ENCODE assay signal across 24 cellular contexts in the genomic region with DNA sequence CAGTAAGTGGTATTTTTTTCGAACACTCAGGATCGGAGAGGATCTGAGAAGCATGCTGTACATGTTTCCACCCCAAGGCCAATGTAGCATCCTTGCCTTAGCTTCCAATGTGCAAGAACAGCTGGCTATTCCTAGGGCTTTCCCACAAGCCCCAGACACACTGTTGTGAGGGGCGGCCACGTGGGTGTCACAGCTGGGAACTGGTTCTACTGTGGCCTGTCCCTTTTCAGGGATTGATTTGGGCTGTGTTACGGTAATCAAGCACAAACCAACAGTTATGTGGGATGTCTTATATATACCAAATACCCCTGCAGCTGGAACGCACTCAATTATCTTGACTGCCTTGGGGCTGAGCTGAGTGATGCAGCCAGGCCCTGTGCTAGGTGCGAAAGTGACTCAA.
DNase-seq lines count a peak whose midpoint lies in the region; ATAC-seq and TF ChIP-seq lines count a peak whose summit lies in the region.
"Had no signal": no experiment of that assay in that cellular context is flagged by ENCODE, and none has a peak within 500 bp of the region (broad histone marks: within the 10 kb centered on the region; RNA-seq: fewer than 3 reads in every experiment).

No MANE protein-coding gene starts in this region.

- H3K27me3 ChIP-seq in HL-60 (ENCODE audit: insufficient read depth, poor library complexity, severe bottlenecking) (no peaks in the 10 kb centered on the region), SJCRH30 (no peaks in the 10 kb centered on the region)

- no peaks in the 10 kb centered on the region for H3K9me3 Mint-ChIP-seq in naive B cell
- peaks cover 0 to 1% of the 10 kb centered on the region in 2 donors for H3K9me3 Mint-ChIP-seq in stimulated activated naive B cell treated with anti-CD40 and anti-IgM and Interleukin-4, amounts not matched to agents 10 μg/mL and 1 μg/mL and 100 μg/mL, for 72 hours

- H3K36me3 ChIP-seq in SJCRH30: no peaks in the 10 kb centered on the region
- H3K36me3 ChIP-seq: MG63 had no signal

- H3K27ac ChIP-seq in HL-60 (replicated peaks) (peak overlapping the region; percentile 88), SJCRH30 (peak overlapping the region; percentile 45)
- H3K27ac ChIP-seq: A549, C4-2B had no signal

- H3K9me3 ChIP-seq in SJCRH30 (replicated peaks): peaks cover 2% of the 10 kb centered on the region; the same call in 1 of the 2 replicates
- H3K9me3 ChIP-seq: A549, Caco-2, MG63, SK-N-SH had no signal

- no peak for ATAC-seq in naive B cell (ENCODE audit: low read depth in 2 of 2)
- no peak for ATAC-seq in stimulated activated naive B cell treated with anti-CD40 and anti-IgM and Interleukin-4, amounts not matched to agents 10 μg/mL and 1 μg/mL and 100 μg/mL, for 72 hours (replicated peaks)
- no peak for ATAC-seq in HG03135 (IDR thresholded peaks at IDR 0.05; ENCODE audit: unreplicated experiment)
- ATAC-seq: A549; CD8-positive, alpha-beta T cell; Panc1 had no signal

- no peak for TF ChIP-seq CTCF in HL-60 (IDR thresholded peaks at IDR 0.05; ENCODE audit: insufficient read depth, low read length)

- peaks cover 47% of the 10 kb centered on the region for H3K4me1 ChIP-seq in SJCRH30
- H3K4me1 ChIP-seq: Caco-2 had no signal

- H3K27me3 Mint-ChIP-seq in naive B cell: no peaks in the 10 kb centered on the region
- no peaks in the 10 kb centered on the region for H3K27me3 Mint-ChIP-seq in stimulated activated naive B cell treated with anti-CD40 and anti-IgM and Interleukin-4, amounts not matched to agents 10 μg/mL and 1 μg/mL and 100 μg/mL, for 72 hours

- peak overlapping the region in 4 of 6 donors; percentile 56 to 98 (median 84) for H3K27ac Mint-ChIP-seq in naive B cell
- peak overlapping the region; percentile 66 for H3K27ac Mint-ChIP-seq in stimulated activated naive B cell treated with anti-CD40 and anti-IgM and Interleukin-4, amounts not matched to agents 10 μg/mL and 1 μg/mL and 100 μg/mL, for 72 hours
- H3K27ac Mint-ChIP-seq: CD8-positive, alpha-beta T cell had no signal

- no peak for DNase-seq in HL-60 (ENCODE audit: low read depth in 1 of 2, low spot score in 1 of 2)
- DNase-seq in SJCRH30: peak; percentile 84 to 89
- no peak for DNase-seq in naive B cell
- DNase-seq in stimulated activated naive B cell treated with anti-CD40 and anti-IgM and Interleukin-4, amounts not matched to agents 10 μg/mL and 1 μg/mL and 100 μg/mL, for 72 hours: no peak
- no peak for DNase-seq in NCI-H774 (lab: John Stamatoyannopoulos, UW)
- no peak for DNase-seq in stimulated activated CD8-positive, alpha-beta memory T cell treated with anti-CD3 and anti-CD28 coated beads, Interleukin-4, amount 100 ng/mL, for 48 hours
- DNase-seq: AML-193; Caco-2; CD8-positive, alpha-beta T cell; DMS79; EL; KBM-7; MG63; NCI-H2029; NCI-H446; NCI-H524 treated with DMSO at 0.1 percent for 48 hours; NCI-H82; SIG-M5; SK-N-SH; SW 1271 had no signal

- H3K4me3 ChIP-seq in HL-60 (replicated peaks; ENCODE audit: insufficient read depth, low read length) (no peak overlapping the region), SJCRH30 (no peak overlapping the region)
- H3K4me3 ChIP-seq: A549, MG63 had no signal

- no peak overlapping the region for H3K4me3 Mint-ChIP-seq in naive B cell
- no peak overlapping the region for H3K4me3 Mint-ChIP-seq in stimulated activated naive B cell treated with anti-CD40 and anti-IgM and Interleukin-4, amounts not matched to agents 10 μg/mL and 1 μg/mL and 100 μg/mL, for 72 hours
- H3K4me3 Mint-ChIP-seq: CD8-positive, alpha-beta T cell had no signal

- peaks cover 64 to 80% (median 66%) of the 10 kb centered on the region in 3 donors for H3K4me1 Mint-ChIP-seq in naive B cell
- H3K4me1 Mint-ChIP-seq in stimulated activated naive B cell treated with anti-CD40 and anti-IgM and Interleukin-4, amounts not matched to agents 10 μg/mL and 1 μg/mL and 100 μg/mL, for 72 hours: peaks cover 48 to 77% of the 10 kb centered on the region in 2 donors

- no peaks in the 10 kb centered on the region for H3K36me3 Mint-ChIP-seq in naive B cell
- H3K36me3 Mint-ChIP-seq in stimulated activated naive B cell treated with anti-CD40 and anti-IgM and Interleukin-4, amounts not matched to agents 10 μg/mL and 1 μg/mL and 100 μg/mL, for 72 hours: peaks cover 0 to 3% of the 10 kb centered on the region in 2 donors
- H3K36me3 Mint-ChIP-seq: CD8-positive, alpha-beta T cell had no signal

Comparison
In these comparisons a context has a peak if more than half of its experiments do, and no peak if none do; other contexts are left out.
1. DNase-seq: peak in SJCRH30 (2 of 2); none in HL-60 (0 of 2), naive B cell (single experiment), stimulated activated naive B cell treated with anti-CD40 and anti-IgM and Interleukin-4, amounts not matched to agents 10 μg/mL and 1 μg/mL and 100 μg/mL, for 72 hours (single experiment), NCI-H774 (single experiment) and stimulated activated CD8-positive, alpha-beta memory T cell treated with anti-CD3 and anti-CD28 coated beads, Interleukin-4, amount 100 ng/mL, for 48 hours (single experiment).